ENCODE assay signal across 1 cellular context in the genomic region with DNA sequence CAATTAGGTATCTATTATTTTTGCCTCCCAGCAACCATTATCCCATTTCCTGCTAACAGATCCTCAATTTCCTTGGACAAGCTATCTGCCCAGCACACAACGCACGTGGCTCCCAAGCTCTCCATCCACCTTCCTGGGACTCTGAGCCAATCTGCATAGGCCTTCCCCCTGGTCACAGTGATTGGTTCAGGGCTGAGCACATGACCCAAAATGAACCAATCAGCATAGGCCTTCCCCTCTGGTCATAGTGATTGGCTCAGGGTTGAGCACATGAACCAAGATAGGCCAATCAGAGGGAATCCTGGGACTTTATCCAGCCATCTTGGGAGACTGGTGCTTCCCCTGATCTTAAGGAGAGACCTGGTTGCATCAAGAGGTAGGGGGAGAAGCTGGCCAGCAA.
A peak's percentile ranks its signal among the peaks of the same experiment; 100 is the strongest.
TF ChIP-seq lines count a peak whose summit lies in the region.

No MANE protein-coding gene starts in this region.

TF ChIP-seq in H1, 55 proteins besides CTCF, POLR2A, EP300 and RAD21:
- TF ChIP-seq POLR2AphosphoS5 (IDR thresholded peaks at IDR 0.05; ENCODE audit: low read depth, low read length) (no peak), KDM1A (IDR thresholded peaks at IDR 0.05; ENCODE audit: borderline replicate concordance, low read length) (no peak), SP1 (IDR thresholded peaks at IDR 0.05; ENCODE audit: low read depth, low read length) (0 out of 2 replicates have a peak, but pooled peaks have one; percentile 44), USF2 (IDR thresholded peaks at IDR 0.05; ENCODE audit: low read length) (peak; percentile 50; the same call in 1 of the 2 replicates)
